ENCODE assay signal across 25 cellular contexts in the genomic region with DNA sequence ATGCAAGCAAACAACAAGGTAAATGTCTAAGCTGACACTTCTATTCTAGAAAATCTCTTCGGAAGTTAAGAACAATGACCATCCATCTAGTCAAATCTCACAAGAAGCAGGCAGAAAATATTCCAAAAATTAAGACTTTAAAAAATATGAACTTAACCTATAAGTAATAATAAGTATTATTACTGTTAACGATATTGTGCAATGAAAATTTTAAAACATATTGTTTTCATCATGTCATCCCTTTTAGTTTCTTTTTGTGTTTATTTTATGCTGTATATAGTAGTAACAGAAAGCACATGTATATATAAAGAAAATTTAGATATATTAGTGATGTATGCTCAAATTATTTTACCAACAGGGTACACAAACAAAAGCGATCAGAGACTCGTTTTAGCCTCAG. TPM values are rescaled to one million over a fixed set of nuclear protein-coding genes. Genes with fewer than 3 reads are reported as not detected.
DNase-seq lines count a peak whose midpoint lies in the region; ATAC-seq, FAIRE-seq and TF ChIP-seq lines count a peak whose summit lies in the region.
"Had no signal": no experiment of that assay in that cellular context is flagged by ENCODE, and none has a peak within 500 bp of the region (broad histone marks: within the 10 kb centered on the region; RNA-seq: fewer than 3 reads in every experiment).

No MANE protein-coding gene starts in this region.

- peaks cover 45 to 66% of the 10 kb centered on the region in 2 donors for H3K4me1 Mint-ChIP-seq in natural killer cell treated with Interleukin-12 subunit alpha and Interleukin-12 subunit beta and Interleukin-15 and Interleukin-18, amount 100 ng/mL, for 72 hours (ENCODE audit: low read depth in 2 of 2)
- peaks cover 19 to 31% of the 10 kb centered on the region in 2 donors for H3K4me1 Mint-ChIP-seq in natural killer cell
- H3K4me1 Mint-ChIP-seq in nephron progenitor cell = peaks cover 45% of the 10 kb centered on the region

- peak overlapping the region; percentile 96 for H3K4me3 Mint-ChIP-seq in natural killer cell treated with Interleukin-12 subunit alpha and Interleukin-12 subunit beta and Interleukin-15 and Interleukin-18, amount 100 ng/mL, for 72 hours
- H3K4me3 Mint-ChIP-seq in natural killer cell (no peak overlapping the region), nephron progenitor cell (peak overlapping the region; percentile 45)
- H3K4me3 Mint-ChIP-seq: CD4-positive, alpha-beta T cell had no signal

- no peaks in the 10 kb centered on the region for H3K9me3 Mint-ChIP-seq in natural killer cell treated with Interleukin-12 subunit alpha and Interleukin-12 subunit beta and Interleukin-15 and Interleukin-18, amount 100 ng/mL, for 72 hours
- H3K9me3 Mint-ChIP-seq in natural killer cell = no peaks in the 10 kb centered on the region
- no peaks in the 10 kb centered on the region for H3K9me3 Mint-ChIP-seq in nephron progenitor cell
- H3K9me3 Mint-ChIP-seq: CD4-positive, alpha-beta T cell had no signal

- peak overlapping the region in 1 of 2 donors; percentile 90 for H3K27ac Mint-ChIP-seq in natural killer cell treated with Interleukin-12 subunit alpha and Interleukin-12 subunit beta and Interleukin-15 and Interleukin-18, amount 100 ng/mL, for 72 hours
- H3K27ac Mint-ChIP-seq in natural killer cell = no peak overlapping the region
- no peak overlapping the region for H3K27ac Mint-ChIP-seq in nephron progenitor cell
- H3K27ac Mint-ChIP-seq: CD4-positive, alpha-beta T cell had no signal

- TF ChIP-seq CTCF in natural killer cell (IDR thresholded peaks at IDR 0.05) (no peak), nephron progenitor cell (IDR thresholded peaks at IDR 0.05) (no peak)

- no peaks in the 10 kb centered on the region for H3K27me3 Mint-ChIP-seq in natural killer cell treated with Interleukin-12 subunit alpha and Interleukin-12 subunit beta and Interleukin-15 and Interleukin-18, amount 100 ng/mL, for 72 hours
- H3K27me3 Mint-ChIP-seq in natural killer cell (ENCODE audit: low read depth in 2 of 2) (no peaks in the 10 kb centered on the region), nephron progenitor cell (ENCODE audit: low read depth, poor library complexity) (no peaks in the 10 kb centered on the region)

- DNase-seq in natural killer cell treated with Interleukin-12 subunit alpha and Interleukin-12 subunit beta and Interleukin-15 and Interleukin-18, amount 100 ng/mL, for 72 hours (ENCODE audit: low spot score) = no peak
- DNase-seq in natural killer cell (no peak), nephron progenitor cell (no peak), globus pallidus (ENCODE audit: low spot score) (no peak)
- DNase-seq: 8988T; AML-193; CD4-positive, alpha-beta T cell; DMS53; HCEC 1CT; KBM-7; MG63; NCI-H1105 treated with DMSO at 0.1 percent for 48 hours; NCI-H1694 treated with DMSO at 0.1 percent for 48 hours; NCI-H2081; NCI-H2227 treated with DMSO at 0.1 percent for 48 hours; PC-9; SJCRH30 had no signal

- H3K36me3 Mint-ChIP-seq in natural killer cell treated with Interleukin-12 subunit alpha and Interleukin-12 subunit beta and Interleukin-15 and Interleukin-18, amount 100 ng/mL, for 72 hours = peaks cover 9% of the 10 kb centered on the region
- H3K36me3 Mint-ChIP-seq in natural killer cell = no peaks in the 10 kb centered on the region
- H3K36me3 Mint-ChIP-seq in nephron progenitor cell (ENCODE audit: low read depth) = peaks cover 27% of the 10 kb centered on the region

- intact Hi-C loops in natural killer cell (cut with micrococcal nuclease) = loop anchor here (10.0 kb wide), 1 partner anchor 189 kb away; the partner anchor contains the start of gene C15orf40

- FAIRE-seq in endometrium (lab: Jason Lieb, UNC) = peak; percentile 15
- FAIRE-seq: H1, HepG2 had no signal

- ATAC-seq in natural killer cell treated with Interleukin-12 subunit alpha and Interleukin-12 subunit beta and Interleukin-15 and Interleukin-18, amount 100 ng/mL, for 72 hours = no peak
- no peak for ATAC-seq in natural killer cell
- ATAC-seq in HG02798 (IDR thresholded peaks at IDR 0.05; ENCODE audit: poor library complexity, unreplicated experiment) = no peak
- ATAC-seq in HG03342 (IDR thresholded peaks at IDR 0.05; ENCODE audit: unreplicated experiment) = no peak
- no peak for ATAC-seq in HG03159 (IDR thresholded peaks at IDR 0.05; ENCODE audit: unreplicated experiment)
- ATAC-seq: HepG2, Right ventricle myocardium inferior, SK-N-SH treated with all-trans-retinoic acid at 6 μM for 48 hours had no signal

RNA-seq across cellular contexts. Expression of gene HDGFL3, which starts 4.1 kb away (rescaled TPM):
- 10 to 100 TPM; 83.1 to 94.7 TPM for total RNA-seq in natural killer cell treated with Interleukin-12 subunit alpha and Interleukin-12 subunit beta and Interleukin-15 and Interleukin-18, amount 100 ng/mL, for 72 hours
- 10 to 100 TPM; 13.0 to 25.3 (median 21.4) TPM for total RNA-seq in natural killer cell
